ENCODE assay signal across 26 cellular contexts in the genomic region with DNA sequence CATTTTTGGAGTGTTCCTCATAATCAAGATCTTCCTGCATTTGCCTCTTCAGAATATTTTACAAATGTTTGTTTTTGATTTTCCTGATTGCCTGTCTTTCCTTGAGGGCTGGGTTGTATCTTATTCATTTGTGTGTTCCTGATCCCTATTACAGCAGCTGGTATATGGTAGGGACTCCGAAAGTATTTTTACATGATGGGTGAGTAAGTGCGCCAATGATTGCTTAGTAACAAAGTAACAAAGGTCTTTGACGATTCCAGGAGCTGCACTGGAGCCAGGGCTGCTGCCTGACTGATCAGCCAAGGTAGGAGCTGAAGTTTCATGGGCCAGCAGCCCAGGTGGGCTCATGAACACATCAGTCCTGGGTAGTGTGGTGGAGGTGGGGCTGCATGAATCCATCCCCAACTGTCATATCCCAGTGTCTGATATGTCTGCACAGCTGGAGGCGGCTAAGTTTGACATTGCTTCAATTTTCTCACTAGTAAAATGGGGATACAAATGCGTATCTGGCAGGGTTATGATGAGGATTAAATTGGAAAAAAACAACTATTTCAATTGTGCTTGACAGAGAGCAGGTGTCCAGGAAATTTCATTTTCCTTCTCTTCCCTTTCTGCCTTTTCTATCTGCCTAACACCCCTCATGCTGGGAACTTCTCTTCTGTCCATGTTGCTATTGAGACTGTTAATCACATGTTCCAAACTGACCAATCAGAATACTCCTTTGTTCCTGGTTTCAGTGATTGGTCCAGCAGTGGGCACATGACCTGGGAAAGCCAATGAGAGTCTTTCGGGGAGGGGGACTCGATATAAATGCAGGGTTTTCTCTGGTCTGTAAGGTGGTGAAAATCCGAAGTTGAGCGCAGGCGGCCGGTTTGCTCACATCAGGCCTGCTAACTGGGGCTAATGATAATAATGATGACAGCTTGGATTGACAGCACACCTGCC.
DNase-seq lines count a peak whose midpoint lies in the region; ATAC-seq and TF ChIP-seq lines count a peak whose summit lies in the region.
"Had no signal": no experiment of that assay in that cellular context is flagged by ENCODE, and none has a peak within 500 bp of the region (broad histone marks: within the 10 kb centered on the region; RNA-seq: fewer than 3 reads in every experiment).

No MANE protein-coding gene starts in this region.

- H3K27ac Mint-ChIP-seq in WTC11 (no peak overlapping the region), MCF 10A (ENCODE audit: low read depth, unreplicated experiment) (no peak overlapping the region)
- H3K27ac Mint-ChIP-seq: activated T-helper 1 cell treated with anti-CD3 and anti-CD28 coated beads, Interleukin-12 subunit alpha, Interleukin-12 subunit beta, Interleukin-2, Interleukin-4 antibody, amounts not matched to agents 30 ng/mL and 10 ng/mL and 1 ng/mL, durations not matched to agents 14 hours and 24 hours and 36 hours; type B pancreatic cell had no signal

- TF ChIP-seq CTCF in WTC11 (IDR thresholded peaks at IDR 0.05) (no peak), neutrophil (IDR thresholded peaks at IDR 0.05) (no peak), MCF 10A (IDR thresholded peaks at IDR 0.05; ENCODE audit: unreplicated experiment) (no peak)

- H3K27me3 Mint-ChIP-seq in WTC11 (ENCODE audit: low read depth) (peaks cover 14% of the 10 kb centered on the region), MCF 10A (ENCODE audit: insufficient read depth, unreplicated experiment) (no peaks in the 10 kb centered on the region)

- no peak overlapping the region for H3K4me3 ChIP-seq in neutrophil (ENCODE audit: low read depth in 1 of 2, low read length in 1 of 2)
- H3K4me3 ChIP-seq: cardiac muscle cell, lower lobe of right lung, mucosa of descending colon, SK-N-MC had no signal

- CTCF ChIA-PET in WTC11 (lab: Charles Lee) (interaction anchor here (1.3 to 2.1 kb wide), 3 partner anchors 55 to 115 kb away, joined by 5 to 16 read pairs (median 6); a partner anchor contains a TSS), MCF 10A (lab: Yijun Ruan, JAX) (interaction anchor here (0.6 to 14.5 kb wide), 7 partner anchors 8 to 1918 kb away, joined by 3 to 360 read pairs (median 6); a partner anchor contains a TSS)

- intact Hi-C loops in MCF 10A (cut with micrococcal nuclease) = no loop called here

- H3K27ac ChIP-seq in neutrophil = peak overlapping the region; percentile 98
- H3K27ac ChIP-seq: cardiac muscle cell, lower lobe of right lung, SK-N-MC had no signal

- no peaks in the 10 kb centered on the region for H3K36me3 ChIP-seq in neutrophil
- H3K36me3 ChIP-seq: cardiac muscle cell, lower lobe of right lung had no signal

- no peaks in the 10 kb centered on the region for H3K9me3 ChIP-seq in neutrophil
- H3K9me3 ChIP-seq: lower lobe of right lung, mucosa of descending colon had no signal

- ATAC-seq in WTC11 (no peak), HG03159 (IDR thresholded peaks at IDR 0.05; ENCODE audit: unreplicated experiment) (no peak)
- ATAC-seq: lower lobe of right lung, mucosa of descending colon had no signal

- no TSS peak for BruUV-seq in MCF 10A (replicated peaks; lab: Mats Ljungman, UMichigan)

- POLR2A ChIA-PET in WTC11 (lab: Charles Lee) = no interaction called here
- POLR2A ChIA-PET in MCF 10A (lab: Yijun Ruan, JAX) = interaction anchor here (1.4 kb wide), 1 partner anchor 9 kb away, joined by 3 read pairs; no protein-coding TSS in a partner anchor

- H3K9me3 Mint-ChIP-seq in WTC11 = peaks cover 19% of the 10 kb centered on the region
- no peaks in the 10 kb centered on the region for H3K9me3 Mint-ChIP-seq in MCF 10A (ENCODE audit: unreplicated experiment)
- H3K9me3 Mint-ChIP-seq: activated T-helper 1 cell treated with anti-CD3 and anti-CD28 coated beads, Interleukin-12 subunit alpha, Interleukin-12 subunit beta, Interleukin-2, Interleukin-4 antibody, amounts not matched to agents 30 ng/mL and 10 ng/mL and 1 ng/mL, durations not matched to agents 14 hours and 24 hours and 36 hours; neural crest cell had no signal

- H3K36me3 Mint-ChIP-seq in WTC11 (0 out of 2 replicates have a peak, but pooled peaks cover 3% of the 10 kb centered on the region), MCF 10A (ENCODE audit: insufficient read depth, unreplicated experiment) (no peaks in the 10 kb centered on the region)
- H3K36me3 Mint-ChIP-seq: type B pancreatic cell had no signal

- H3K4me1 Mint-ChIP-seq in WTC11 = no peaks in the 10 kb centered on the region
- H3K4me1 Mint-ChIP-seq in MCF 10A (ENCODE audit: insufficient read depth, unreplicated experiment) = peaks cover 16% of the 10 kb centered on the region

- DNase-seq in NCI-H2227 (lab: John Stamatoyannopoulos, UW; ENCODE audit: unreplicated experiment) = peak; percentile 5
- no peak for DNase-seq in NCI-H2227 treated with DMSO at 0.1 percent for 48 hours (lab: John Stamatoyannopoulos, UW)
- DNase-seq in KBM-7 = peak; percentile 26
- DNase-seq in WTC11 (ENCODE audit: low spot score) = no peak
- DNase-seq in NCI-H2196 (lab: John Stamatoyannopoulos, UW; ENCODE audit: unreplicated experiment) = no peak
- no peak for DNase-seq in MCF 10A (ENCODE audit: unreplicated experiment)
- DNase-seq: 8988T; activated CD4-positive, alpha-beta T cell treated with anti-CD3 and anti-CD28 coated beads, Interleukin-2, amount 50 U/mL, for 1 hour; activated naive CD4-positive, alpha-beta T cell treated with anti-CD3 and anti-CD28 coated beads, Interleukin-2, amount 50 U/mL, for 16 hours; anterior cingulate cortex; cortex of kidney; DMS79; GOT3; lower lobe of right lung; MM.1S; mucosa of descending colon; NCI-H1436 treated with DMSO at 0.1 percent for 48 hours; NCI-H524 treated with DMSO at 0.1 percent for 48 hours; NK-92 treated with Interleukin-12 subunit alpha and Interleukin-12 subunit beta, amount 100 ng/mL, for 24 hours had no signal

- H3K27me3 ChIP-seq in neutrophil = no peaks in the 10 kb centered on the region

- peaks cover 92 to 96% of the 10 kb centered on the region in 2 experiments for H3K4me1 ChIP-seq in neutrophil (ENCODE audit: control insufficient read depth in 1 of 2, insufficient read depth in 1 of 2, low read depth in 1 of 2, low read length in 1 of 2)

- H3K4me3 Mint-ChIP-seq in WTC11 (no peak overlapping the region), MCF 10A (ENCODE audit: unreplicated experiment) (no peak overlapping the region)
- H3K4me3 Mint-ChIP-seq: activated T-helper 1 cell treated with anti-CD3 and anti-CD28 coated beads, Interleukin-12 subunit alpha, Interleukin-12 subunit beta, Interleukin-2, Interleukin-4 antibody, amounts not matched to agents 30 ng/mL and 10 ng/mL and 1 ng/mL, durations not matched to agents 14 hours and 24 hours and 36 hours; neural crest cell; type B pancreatic cell had no signal

- in situ Hi-C loops in KBM-7 (cut with MboI; ENCODE audit: low pct_unique_long_range_greater_than_20kb, low sequenced_read_pairs) = loop anchor here (10.0 kb wide), 1 partner anchor 54 kb away; no protein-coding TSS in a partner anchor

TF ChIP-seq in WTC11, 78 proteins besides CTCF, POLR2A, EP300 and RAD21 (continues in another document):
- TF ChIP-seq JAZF1 (CRISPR knock-in tag; IDR thresholded peaks at IDR 0.05) (no peak), ZBTB21 (CRISPR knock-in tag; IDR thresholded peaks at IDR 0.05; ENCODE audit: borderline replicate concordance) (no peak), CREB1 (CRISPR knock-in tag; IDR thresholded peaks at IDR 0.05) (no peak), ZNF671 (CRISPR knock-in tag; IDR thresholded peaks at IDR 0.05) (no peak), OVOL2 (CRISPR knock-in tag; IDR thresholded peaks at IDR 0.05; ENCODE audit: borderline replicate concordance) (no peak), NFYB (CRISPR knock-in tag; conservative IDR thresholded peaks at IDR 0.05; ENCODE audit: low read depth) (peak; percentile 53)
- TF ChIP-seq, protein P1, sequence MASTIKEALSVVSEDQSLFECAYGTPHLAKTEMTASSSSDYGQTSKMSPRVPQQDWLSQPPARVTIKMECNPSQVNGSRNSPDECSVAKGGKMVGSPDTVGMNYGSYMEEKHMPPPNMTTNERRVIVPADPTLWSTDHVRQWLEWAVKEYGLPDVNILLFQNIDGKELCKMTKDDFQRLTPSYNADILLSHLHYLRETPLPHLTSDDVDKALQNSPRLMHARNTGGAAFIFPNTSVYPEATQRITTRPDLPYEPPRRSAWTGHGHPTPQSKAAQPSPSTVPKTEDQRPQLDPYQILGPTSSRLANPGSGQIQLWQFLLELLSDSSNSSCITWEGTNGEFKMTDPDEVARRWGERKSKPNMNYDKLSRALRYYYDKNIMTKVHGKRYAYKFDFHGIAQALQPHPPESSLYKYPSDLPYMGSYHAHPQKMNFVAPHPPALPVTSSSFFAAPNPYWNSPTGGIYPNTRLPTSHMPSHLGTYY (CRISPR knock-in tag; IDR thresholded peaks at IDR 0.05) = no peak
- TF ChIP-seq, protein P2, sequence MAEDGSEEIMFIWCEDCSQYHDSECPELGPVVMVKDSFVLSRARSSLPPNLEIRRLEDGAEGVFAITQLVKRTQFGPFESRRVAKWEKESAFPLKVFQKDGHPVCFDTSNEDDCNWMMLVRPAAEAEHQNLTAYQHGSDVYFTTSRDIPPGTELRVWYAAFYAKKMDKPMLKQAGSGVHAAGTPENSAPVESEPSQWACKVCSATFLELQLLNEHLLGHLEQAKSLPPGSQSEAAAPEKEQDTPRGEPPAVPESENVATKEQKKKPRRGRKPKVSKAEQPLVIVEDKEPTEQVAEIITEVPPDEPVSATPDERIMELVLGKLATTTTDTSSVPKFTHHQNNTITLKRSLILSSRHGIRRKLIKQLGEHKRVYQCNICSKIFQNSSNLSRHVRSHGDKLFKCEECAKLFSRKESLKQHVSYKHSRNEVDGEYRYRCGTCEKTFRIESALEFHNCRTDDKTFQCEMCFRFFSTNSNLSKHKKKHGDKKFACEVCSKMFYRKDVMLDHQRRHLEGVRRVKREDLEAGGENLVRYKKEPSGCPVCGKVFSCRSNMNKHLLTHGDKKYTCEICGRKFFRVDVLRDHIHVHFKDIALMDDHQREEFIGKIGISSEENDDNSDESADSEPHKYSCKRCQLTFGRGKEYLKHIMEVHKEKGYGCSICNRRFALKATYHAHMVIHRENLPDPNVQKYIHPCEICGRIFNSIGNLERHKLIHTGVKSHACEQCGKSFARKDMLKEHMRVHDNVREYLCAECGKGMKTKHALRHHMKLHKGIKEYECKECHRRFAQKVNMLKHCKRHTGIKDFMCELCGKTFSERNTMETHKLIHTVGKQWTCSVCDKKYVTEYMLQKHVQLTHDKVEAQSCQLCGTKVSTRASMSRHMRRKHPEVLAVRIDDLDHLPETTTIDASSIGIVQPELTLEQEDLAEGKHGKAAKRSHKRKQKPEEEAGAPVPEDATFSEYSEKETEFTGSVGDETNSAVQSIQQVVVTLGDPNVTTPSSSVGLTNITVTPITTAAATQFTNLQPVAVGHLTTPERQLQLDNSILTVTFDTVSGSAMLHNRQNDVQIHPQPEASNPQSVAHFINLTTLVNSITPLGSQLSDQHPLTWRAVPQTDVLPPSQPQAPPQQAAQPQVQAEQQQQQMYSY (CRISPR knock-in tag; IDR thresholded peaks at IDR 0.05) = no peak

Comparison
In these comparisons a context has a peak if more than half of its experiments do, and no peak if none do; other contexts are left out.
1. DNase-seq: peak in NCI-H2227 (single experiment) and KBM-7 (single experiment); none in NCI-H2227 treated with DMSO at 0.1 percent for 48 hours (single experiment), WTC11 (single experiment), NCI-H2196 (single experiment) and MCF 10A (single experiment).